ENCODE assay signal across 3 cellular contexts in genomic region chr3:150105025-150105424, GRCh38.
A peak's percentile ranks its signal among the peaks of the same experiment; 100 is the strongest.
TF ChIP-seq lines count a peak whose summit lies in the region.

No MANE protein-coding gene starts in this region.

TF ChIP-seq in SK-N-SH, 30 proteins besides CTCF, POLR2A, EP300 and RAD21:
- TF ChIP-seq, protein P1, sequence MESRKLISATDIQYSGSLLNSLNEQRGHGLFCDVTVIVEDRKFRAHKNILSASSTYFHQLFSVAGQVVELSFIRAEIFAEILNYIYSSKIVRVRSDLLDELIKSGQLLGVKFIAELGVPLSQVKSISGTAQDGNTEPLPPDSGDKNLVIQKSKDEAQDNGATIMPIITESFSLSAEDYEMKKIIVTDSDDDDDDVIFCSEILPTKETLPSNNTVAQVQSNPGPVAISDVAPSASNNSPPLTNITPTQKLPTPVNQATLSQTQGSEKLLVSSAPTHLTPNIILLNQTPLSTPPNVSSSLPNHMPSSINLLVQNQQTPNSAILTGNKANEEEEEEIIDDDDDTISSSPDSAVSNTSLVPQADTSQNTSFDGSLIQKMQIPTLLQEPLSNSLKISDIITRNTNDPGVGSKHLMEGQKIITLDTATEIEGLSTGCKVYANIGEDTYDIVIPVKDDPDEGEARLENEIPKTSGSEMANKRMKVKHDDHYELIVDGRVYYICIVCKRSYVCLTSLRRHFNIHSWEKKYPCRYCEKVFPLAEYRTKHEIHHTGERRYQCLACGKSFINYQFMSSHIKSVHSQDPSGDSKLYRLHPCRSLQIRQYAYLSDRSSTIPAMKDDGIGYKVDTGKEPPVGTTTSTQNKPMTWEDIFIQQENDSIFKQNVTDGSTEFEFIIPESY (IDR thresholded peaks at IDR 0.05; ENCODE audit: borderline replicate concordance, low read depth) = no peak
- TF ChIP-seq TCF12 (IDR thresholded peaks at IDR 0.05) (no peak; the same call in 1 of the 2 replicates), SMC3 (IDR thresholded peaks at IDR 0.05; ENCODE audit: low read depth, low read length) (no peak), FOXM1 (IDR thresholded peaks at IDR 0.05; ENCODE audit: low read depth) (no peak), POLR2AphosphoS5 (IDR thresholded peaks at IDR 0.05; ENCODE audit: low read depth, low read length) (no peak), FOSL2 (IDR thresholded peaks at IDR 0.05; ENCODE audit: borderline replicate concordance, low read depth) (no peak), CHD2 (IDR thresholded peaks at IDR 0.05; ENCODE audit: low read length, partially characterized antibody) (no peak), TEAD4 (IDR thresholded peaks at IDR 0.05; ENCODE audit: borderline replicate concordance, insufficient read depth) (no peak)
- TF ChIP-seq, protein P2, sequence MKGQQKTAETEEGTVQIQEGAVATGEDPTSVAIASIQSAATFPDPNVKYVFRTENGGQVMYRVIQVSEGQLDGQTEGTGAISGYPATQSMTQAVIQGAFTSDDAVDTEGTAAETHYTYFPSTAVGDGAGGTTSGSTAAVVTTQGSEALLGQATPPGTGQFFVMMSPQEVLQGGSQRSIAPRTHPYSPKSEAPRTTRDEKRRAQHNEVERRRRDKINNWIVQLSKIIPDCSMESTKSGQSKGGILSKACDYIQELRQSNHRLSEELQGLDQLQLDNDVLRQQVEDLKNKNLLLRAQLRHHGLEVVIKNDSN (IDR thresholded peaks at IDR 0.05; ENCODE audit: borderline replicate concordance, low read depth) = no peak

TF ChIP-seq in SK-N-SH treated with all-trans-retinoic acid at 6 μM for 48 hours, 23 proteins besides CTCF, POLR2A, EP300 and RAD21 (continued from another document):
- TF ChIP-seq, protein P3, sequence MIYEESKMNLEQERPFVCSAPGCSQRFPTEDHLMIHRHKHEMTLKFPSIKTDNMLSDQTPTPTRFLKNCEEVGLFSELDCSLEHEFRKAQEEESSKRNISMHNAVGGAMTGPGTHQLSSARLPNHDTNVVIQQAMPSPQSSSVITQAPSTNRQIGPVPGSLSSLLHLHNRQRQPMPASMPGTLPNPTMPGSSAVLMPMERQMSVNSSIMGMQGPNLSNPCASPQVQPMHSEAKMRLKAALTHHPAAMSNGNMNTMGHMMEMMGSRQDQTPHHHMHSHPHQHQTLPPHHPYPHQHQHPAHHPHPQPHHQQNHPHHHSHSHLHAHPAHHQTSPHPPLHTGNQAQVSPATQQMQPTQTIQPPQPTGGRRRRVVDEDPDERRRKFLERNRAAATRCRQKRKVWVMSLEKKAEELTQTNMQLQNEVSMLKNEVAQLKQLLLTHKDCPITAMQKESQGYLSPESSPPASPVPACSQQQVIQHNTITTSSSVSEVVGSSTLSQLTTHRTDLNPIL (CRISPR knock-in tag; IDR thresholded peaks at IDR 0.05; ENCODE audit: low read depth) = no peak
- TF ChIP-seq ZNF70 (CRISPR knock-in tag; IDR thresholded peaks at IDR 0.05) (no peak), ESRRG (CRISPR knock-in tag; IDR thresholded peaks at IDR 0.05) (no peak), TCF4 (CRISPR knock-in tag; IDR thresholded peaks at IDR 0.05; ENCODE audit: borderline replicate concordance) (no peak), ZC3H10 (CRISPR knock-in tag; IDR thresholded peaks at IDR 0.05) (no peak), ZFP30 (CRISPR knock-in tag; IDR thresholded peaks at IDR 0.05) (no peak), OSR1 (CRISPR knock-in tag; IDR thresholded peaks at IDR 0.05) (no peak), RARB (CRISPR knock-in tag; IDR thresholded peaks at IDR 0.05) (no peak), ZNF565 (CRISPR knock-in tag; conservative IDR thresholded peaks at IDR 0.05; ENCODE audit: low read depth) (no peak), BACH2 (CRISPR knock-in tag; IDR thresholded peaks at IDR 0.05; ENCODE audit: borderline replicate concordance) (no peak), ISL1 (CRISPR knock-in tag; IDR thresholded peaks at IDR 0.05) (no peak), ZFP3 (CRISPR knock-in tag; IDR thresholded peaks at IDR 0.05) (no peak), GLIS3 (CRISPR knock-in tag; IDR thresholded peaks at IDR 0.05) (no peak), ARNTL (CRISPR knock-in tag; IDR thresholded peaks at IDR 0.05; ENCODE audit: borderline replicate concordance, low read depth) (no peak), POU6F1 (CRISPR knock-in tag; IDR thresholded peaks at IDR 0.05; ENCODE audit: borderline replicate concordance, low read depth) (no peak), PPARA (CRISPR knock-in tag; IDR thresholded peaks at IDR 0.05; ENCODE audit: borderline replicate concordance) (no peak), SNAI2 (CRISPR knock-in tag; IDR thresholded peaks at IDR 0.05) (no peak)
- TF ChIP-seq, protein P4, sequence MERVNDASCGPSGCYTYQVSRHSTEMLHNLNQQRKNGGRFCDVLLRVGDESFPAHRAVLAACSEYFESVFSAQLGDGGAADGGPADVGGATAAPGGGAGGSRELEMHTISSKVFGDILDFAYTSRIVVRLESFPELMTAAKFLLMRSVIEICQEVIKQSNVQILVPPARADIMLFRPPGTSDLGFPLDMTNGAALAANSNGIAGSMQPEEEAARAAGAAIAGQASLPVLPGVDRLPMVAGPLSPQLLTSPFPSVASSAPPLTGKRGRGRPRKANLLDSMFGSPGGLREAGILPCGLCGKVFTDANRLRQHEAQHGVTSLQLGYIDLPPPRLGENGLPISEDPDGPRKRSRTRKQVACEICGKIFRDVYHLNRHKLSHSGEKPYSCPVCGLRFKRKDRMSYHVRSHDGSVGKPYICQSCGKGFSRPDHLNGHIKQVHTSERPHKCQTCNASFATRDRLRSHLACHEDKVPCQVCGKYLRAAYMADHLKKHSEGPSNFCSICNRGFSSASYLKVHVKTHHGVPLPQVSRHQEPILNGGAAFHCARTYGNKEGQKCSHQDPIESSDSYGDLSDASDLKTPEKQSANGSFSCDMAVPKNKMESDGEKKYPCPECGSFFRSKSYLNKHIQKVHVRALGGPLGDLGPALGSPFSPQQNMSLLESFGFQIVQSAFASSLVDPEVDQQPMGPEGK (CRISPR knock-in tag; IDR thresholded peaks at IDR 0.05; ENCODE audit: borderline replicate concordance) = no peak

TF ChIP-seq in GM12878, 131 proteins besides CTCF, POLR2A, EP300 and RAD21 (continued from another document):
- TF ChIP-seq RUNX3 (IDR thresholded peaks at IDR 0.05; ENCODE audit: low read length) (peak; percentile 36; the same call in 1 of the 2 replicates), ATF2 (IDR thresholded peaks at IDR 0.05; ENCODE audit: low read length) (no peak), BCL11A (IDR thresholded peaks at IDR 0.05; ENCODE audit: low read depth, low read length) (0 out of 2 replicates have a peak, but pooled peaks have one; percentile 22), SKIL (IDR thresholded peaks at IDR 0.05; ENCODE audit: low read depth, poor library complexity, severe bottlenecking) (peak; percentile 63)
